Comparison of ENCODE assay signal across 19 cellular contexts in the genomic region with DNA sequence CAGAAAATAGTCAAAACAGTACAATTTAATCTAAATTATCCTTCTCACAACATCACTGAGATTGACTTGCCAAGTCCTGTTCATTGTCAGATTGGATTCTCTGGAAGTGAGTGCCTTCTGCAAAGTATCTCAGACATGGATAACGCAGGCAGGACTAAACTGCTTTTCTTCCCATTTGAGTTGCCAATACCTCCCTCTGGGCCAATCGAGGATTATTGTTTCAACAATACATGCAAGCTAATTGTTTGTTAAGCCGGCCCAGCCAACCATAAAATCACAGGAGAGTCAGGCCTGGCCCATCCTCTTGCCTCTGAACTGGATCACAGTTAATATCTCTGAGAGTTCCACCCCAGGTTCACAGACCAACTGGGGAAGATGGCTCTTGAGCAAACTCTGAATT.
"Had no signal": no experiment of that assay in that cellular context is flagged by ENCODE, and none has a peak within 500 bp of the region (broad histone marks: within the 10 kb centered on the region; RNA-seq: fewer than 3 reads in every experiment).

No MANE protein-coding gene starts in this region.

- H3K27me3 ChIP-seq: colonic mucosa, dorsolateral prefrontal cortex, gastrocnemius medialis, hepatocyte, spleen, suprapubic skin, tibial nerve had no signal

- H3K4me3 ChIP-seq: colonic mucosa, dorsolateral prefrontal cortex, gastrocnemius medialis, hepatocyte, spleen, suprapubic skin, tibial nerve had no signal

- H3K4me2 ChIP-seq: hepatocyte had no signal

- ATAC-seq: activated CD4-positive, alpha-beta T cell treated with anti-CD3 and anti-CD28 coated beads for 36 hours; activated CD8-positive, alpha-beta memory T cell treated with anti-CD3 and anti-CD28 coated beads, Interleukin-2, amount 10 ng/mL, durations not matched to agents 7 days and 5 days; activated CD8-positive, alpha-beta T cell treated with anti-CD3 and anti-CD28 coated beads, Interleukin-2, amount 10 ng/mL, durations not matched to agents 7 days and 5 days; activated naive CD4-positive, alpha-beta T cell treated with anti-CD3 and anti-CD28 coated beads, Interleukin-2, amount 50 U/mL, for 72 hours; effector memory CD8-positive, alpha-beta T cell; gastrocnemius medialis; naive thymus-derived CD4-positive, alpha-beta T cell had no signal

- H3K4me1 ChIP-seq: colonic mucosa, gastrocnemius medialis, spleen had no signal

- H3K36me3 ChIP-seq: colonic mucosa, gastrocnemius medialis, spleen, suprapubic skin, tibial nerve had no signal

- DNase-seq: activated CD4-positive, alpha-beta T cell treated with anti-CD3 and anti-CD28 coated beads for 36 hours; activated CD4-positive, CD25-positive, alpha-beta regulatory T cell; activated CD8-positive, alpha-beta memory T cell treated with anti-CD3 and anti-CD28 coated beads, Interleukin-2, amount 10 ng/mL, durations not matched to agents 7 days and 5 days; activated CD8-positive, alpha-beta T cell treated with anti-CD3 and anti-CD28 coated beads, Interleukin-2, amount 10 ng/mL, durations not matched to agents 7 days and 5 days; activated T-cell treated with anti-CD3 and anti-CD28 coated beads, Interleukin-2, amount 50 U/mL, for 48 hours; colonic mucosa; dorsolateral prefrontal cortex; effector memory CD8-positive, alpha-beta T cell; glutamatergic neuron; islet precursor cell; naive thymus-derived CD4-positive, alpha-beta T cell; spleen; stimulated activated naive CD4-positive, alpha-beta T cell; T-helper 2 cell had no signal

- H3K27ac ChIP-seq: colonic mucosa, gastrocnemius medialis, hepatocyte, spleen, suprapubic skin had no signal

- H3K9me3 ChIP-seq: colonic mucosa, gastrocnemius medialis, spleen, suprapubic skin, tibial nerve had no signal

- H2AFZ ChIP-seq: hepatocyte had no signal

- H3K79me2 ChIP-seq: hepatocyte had no signal
